17 cellular contexts compared by ENCODE assay signal in the genomic region with DNA sequence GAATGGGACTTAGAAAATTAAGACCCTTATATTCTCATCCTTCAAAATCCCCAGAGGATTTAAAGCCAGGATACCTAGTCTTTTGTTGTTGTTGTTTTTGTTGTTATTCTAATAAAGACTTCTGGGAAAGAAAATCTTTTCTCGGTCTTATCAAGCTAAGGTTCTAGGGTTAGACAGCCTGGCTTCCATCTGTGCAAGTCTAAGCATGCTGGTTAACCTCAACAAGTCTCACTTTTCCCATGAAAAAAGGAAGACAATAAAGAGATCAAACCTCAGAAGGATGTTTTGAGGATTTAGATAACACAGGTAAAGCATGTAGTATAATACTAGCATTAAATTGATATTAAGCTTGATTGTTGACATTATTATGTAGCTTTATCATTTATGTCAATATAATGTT.
A peak's percentile ranks its signal among the peaks of the same experiment; 100 is the strongest.
DNase-seq lines count a peak whose midpoint lies in the region; ATAC-seq and TF ChIP-seq lines count a peak whose summit lies in the region.
"Had no signal": no experiment of that assay in that cellular context is flagged by ENCODE, and none has a peak within 500 bp of the region (broad histone marks: within the 10 kb centered on the region; RNA-seq: fewer than 3 reads in every experiment).

No MANE protein-coding gene starts in this region.

- no peaks in the 10 kb centered on the region for H3K27me3 Mint-ChIP-seq in MCF 10A (ENCODE audit: insufficient read depth, unreplicated experiment)
- H3K27me3 Mint-ChIP-seq: IgD-negative memory B cell had no signal

- CTCF ChIA-PET in mammary epithelial cell (lab: Charles Lee; ENCODE audit: low non-redundant PET) (interaction anchor here (0.6 kb wide), 1 partner anchor 469 kb away, joined by 3 read pairs; no protein-coding TSS in a partner anchor), MCF 10A (lab: Yijun Ruan, JAX) (interaction anchor here (0.6 kb wide), 2 partner anchors 148 to 173 kb away, joined by 3 to 4 read pairs; no protein-coding TSS in a partner anchor)

- TF ChIP-seq EP300 in transverse colon (IDR thresholded peaks at IDR 0.05; ENCODE audit: low read depth) = no peak

- in situ Hi-C loops in mammary epithelial cell (cut with MboI; ENCODE audit: low sequenced_read_pairs in 2 of 2) (no loop called here), transverse colon (cut with MboI; ENCODE audit: low pct_ligation_motif_present in 1 of 4, low pct_unique_long_range_greater_than_20kb in 1 of 4, low sequenced_read_pairs in 3 of 4) (loop anchor here in 1 of 4 donors (25.0 kb wide), 1 partner anchor 97 kb away; no protein-coding TSS in a partner anchor)

- no peak overlapping the region for H3K4me3 ChIP-seq in mammary epithelial cell (replicated peaks in 1 of 3; ENCODE audit: insufficient read depth in 1 of 3, low read depth in 2 of 3, low read length in 3 of 3)
- H3K4me3 ChIP-seq in RWPE2 (ENCODE audit: severe bottlenecking) = no peak overlapping the region
- no peak overlapping the region for H3K4me3 ChIP-seq in epithelial cell of esophagus (ENCODE audit: low read length)
- H3K4me3 ChIP-seq in transverse colon = no peak overlapping the region
- H3K4me3 ChIP-seq: HAP-1 had no signal

- intact Hi-C loops in mammary epithelial cell (cut with micrococcal nuclease) = loop anchor here (5.0 kb wide), 3 partner anchors 197 to 397 kb away; no protein-coding TSS in a partner anchor
- intact Hi-C loops in MCF 10A (cut with micrococcal nuclease) = no loop called here
- intact Hi-C loops in transverse colon (cut with DNase I; ENCODE audit: low total_unique reads) = no loop called here

- DNase-seq in mammary epithelial cell (peak; percentile 62), MCF 10A (ENCODE audit: unreplicated experiment) (no peak), RWPE2 (ENCODE audit: low spot score) (no peak), epithelial cell of esophagus (ENCODE audit: low read depth) (peak; percentile 72), transverse colon (no peak), NCI-H1048 (lab: John Stamatoyannopoulos, UW) (no peak), T1000 (lab: John Stamatoyannopoulos, UW) (no peak)
- DNase-seq: BE2C; CD4-positive, alpha-beta memory T cell; DMS153; DMS79 treated with DMSO at 0.1 percent for 48 hours; EL; GOT3 had no signal

- peaks cover 21% of the 10 kb centered on the region for H3K4me1 Mint-ChIP-seq in MCF 10A (ENCODE audit: insufficient read depth, unreplicated experiment)
- H3K4me1 Mint-ChIP-seq: CD4-positive, alpha-beta memory T cell; IgD-negative memory B cell had no signal

- no peaks in the 10 kb centered on the region for H3K36me3 ChIP-seq in mammary epithelial cell (ENCODE audit: insufficient read depth, low read length)
- no peaks in the 10 kb centered on the region for H3K36me3 ChIP-seq in RWPE2 (ENCODE audit: low read depth)
- H3K36me3 ChIP-seq in transverse colon = no peaks in the 10 kb centered on the region
- H3K36me3 ChIP-seq: BE2C, HAP-1 had no signal

- ATAC-seq in RWPE2 (ENCODE audit: low read depth) (no peak), HG03139 (IDR thresholded peaks at IDR 0.05; ENCODE audit: unreplicated experiment) (no peak)

- no peak overlapping the region for H2AFZ ChIP-seq in mammary epithelial cell (ENCODE audit: low read depth, low read length)

- BruUV-seq in mammary epithelial cell (replicated peaks; lab: Mats Ljungman, UMichigan) (no TSS peak), MCF 10A (replicated peaks; lab: Mats Ljungman, UMichigan) (no TSS peak)

- TF ChIP-seq CTCF in mammary epithelial cell (conservative IDR thresholded peaks at IDR 0.05 in 1 of 2, IDR thresholded peaks at IDR 0.05 in 1 of 2; ENCODE audit: extremely low read depth in 1 of 2, insufficient read depth in 1 of 2, low read depth in 1 of 2, low read length in 2 of 2) (no peak), MCF 10A (IDR thresholded peaks at IDR 0.05; ENCODE audit: unreplicated experiment) (no peak), RWPE2 (IDR thresholded peaks at IDR 0.05; ENCODE audit: poor library complexity, severe bottlenecking) (no peak), epithelial cell of esophagus (IDR thresholded peaks at IDR 0.05; ENCODE audit: insufficient read depth, low read depth, low read length, missing control alignments) (no peak), transverse colon (IDR thresholded peaks at IDR 0.05) (no peak)

- no peaks in the 10 kb centered on the region for H3K36me3 Mint-ChIP-seq in MCF 10A (ENCODE audit: insufficient read depth, unreplicated experiment)
- H3K36me3 Mint-ChIP-seq: CD4-positive, alpha-beta memory T cell; IgD-negative memory B cell had no signal

- POLR2A ChIA-PET in MCF 10A (lab: Yijun Ruan, JAX) = interaction anchor here (0.8 to 1.3 kb wide), 3 partner anchors 14 to 383 kb away, joined by 3 to 4 read pairs (median 3); no protein-coding TSS in a partner anchor

- H3K9me3 Mint-ChIP-seq in MCF 10A (ENCODE audit: unreplicated experiment) = no peaks in the 10 kb centered on the region

- H3K27me3 ChIP-seq in mammary epithelial cell (ENCODE audit: insufficient read depth, low read length) (no peaks in the 10 kb centered on the region), RWPE2 (ENCODE audit: insufficient read depth, poor library complexity, severe bottlenecking) (no peaks in the 10 kb centered on the region), transverse colon (no peaks in the 10 kb centered on the region)
- H3K27me3 ChIP-seq: BE2C had no signal

- peaks cover 43% of the 10 kb centered on the region for H3K4me1 ChIP-seq in mammary epithelial cell (ENCODE audit: insufficient read depth, low read length)
- H3K4me1 ChIP-seq in RWPE2 (ENCODE audit: insufficient read depth, poor library complexity, severe bottlenecking) = peaks cover 46% of the 10 kb centered on the region
- peaks cover 8 to 32% (median 17%) of the 10 kb centered on the region in 4 donors for H3K4me1 ChIP-seq in transverse colon
- H3K4me1 ChIP-seq: BE2C, HAP-1 had no signal

- dilution Hi-C loops in mammary epithelial cell (cut with HindIII; ENCODE audit: low sequenced_read_pairs) = no loop called here

- peak overlapping the region; percentile 62 for H3K4me2 ChIP-seq in mammary epithelial cell (ENCODE audit: insufficient read depth, low read depth, low read length)

- no peak overlapping the region for H3K4me3 Mint-ChIP-seq in MCF 10A (ENCODE audit: unreplicated experiment)
- H3K4me3 Mint-ChIP-seq: CD4-positive, alpha-beta memory T cell; IgD-negative memory B cell had no signal

- no peak for TF ChIP-seq POLR2A in transverse colon (IDR thresholded peaks at IDR 0.05)

- H3K79me2 ChIP-seq in mammary epithelial cell (ENCODE audit: insufficient read depth, low read length) = no peaks in the 10 kb centered on the region

- 0% methylated on average over 1 of the region's 1 CpG for WGBS in mammary epithelial cell (ENCODE audit: low coverage, missing lambda C conversion rate)
- 29 to 79% methylated on average over 1 of the region's 1 CpG for WGBS in transverse colon (ENCODE audit: low coverage in 1 of 2), 2 donors

- no peak overlapping the region for H3K27ac Mint-ChIP-seq in MCF 10A (ENCODE audit: low read depth, unreplicated experiment)
- H3K27ac Mint-ChIP-seq: CD4-positive, alpha-beta memory T cell; IgD-negative memory B cell had no signal

- no peaks in the 10 kb centered on the region for H4K20me1 ChIP-seq in mammary epithelial cell (ENCODE audit: insufficient read depth, low read length)

- H3K9ac ChIP-seq in mammary epithelial cell (ENCODE audit: insufficient read depth, low read length) = no peak overlapping the region

- H3K27ac ChIP-seq in mammary epithelial cell (ENCODE audit: insufficient read depth, low read depth, low read length) (peak overlapping the region; percentile 75), RWPE2 (ENCODE audit: poor library complexity, severe bottlenecking) (peak overlapping the region; percentile 98), transverse colon (peak overlapping the region in 3 of 4 donors; percentile 53 to 78 (median 73))
- H3K27ac ChIP-seq: C4-2B had no signal

- peaks cover 4% of the 10 kb centered on the region for H3K9me3 ChIP-seq in mammary epithelial cell (replicated peaks; ENCODE audit: insufficient read depth, low read length)
- H3K9me3 ChIP-seq in RWPE2 (ENCODE audit: severe bottlenecking) = no peaks in the 10 kb centered on the region
- no peaks in the 10 kb centered on the region for H3K9me3 ChIP-seq in transverse colon
- H3K9me3 ChIP-seq: BE2C, HAP-1 had no signal

Comparison
In these comparisons a context has a peak if more than half of its experiments do, and no peak if none do; other contexts are left out.
1. DNase-seq: peak in mammary epithelial cell (single experiment) and epithelial cell of esophagus (single experiment); none in MCF 10A (single experiment), RWPE2 (single experiment), transverse colon (single experiment), NCI-H1048 (single experiment) and T1000 (single experiment).
2. Peak in every context shown above with its lines, with median percentiles within 50 percentile points of each other: H3K27ac ChIP-seq.